Comparison of ENCODE assay signal across 1 cellular context in the genomic region with DNA sequence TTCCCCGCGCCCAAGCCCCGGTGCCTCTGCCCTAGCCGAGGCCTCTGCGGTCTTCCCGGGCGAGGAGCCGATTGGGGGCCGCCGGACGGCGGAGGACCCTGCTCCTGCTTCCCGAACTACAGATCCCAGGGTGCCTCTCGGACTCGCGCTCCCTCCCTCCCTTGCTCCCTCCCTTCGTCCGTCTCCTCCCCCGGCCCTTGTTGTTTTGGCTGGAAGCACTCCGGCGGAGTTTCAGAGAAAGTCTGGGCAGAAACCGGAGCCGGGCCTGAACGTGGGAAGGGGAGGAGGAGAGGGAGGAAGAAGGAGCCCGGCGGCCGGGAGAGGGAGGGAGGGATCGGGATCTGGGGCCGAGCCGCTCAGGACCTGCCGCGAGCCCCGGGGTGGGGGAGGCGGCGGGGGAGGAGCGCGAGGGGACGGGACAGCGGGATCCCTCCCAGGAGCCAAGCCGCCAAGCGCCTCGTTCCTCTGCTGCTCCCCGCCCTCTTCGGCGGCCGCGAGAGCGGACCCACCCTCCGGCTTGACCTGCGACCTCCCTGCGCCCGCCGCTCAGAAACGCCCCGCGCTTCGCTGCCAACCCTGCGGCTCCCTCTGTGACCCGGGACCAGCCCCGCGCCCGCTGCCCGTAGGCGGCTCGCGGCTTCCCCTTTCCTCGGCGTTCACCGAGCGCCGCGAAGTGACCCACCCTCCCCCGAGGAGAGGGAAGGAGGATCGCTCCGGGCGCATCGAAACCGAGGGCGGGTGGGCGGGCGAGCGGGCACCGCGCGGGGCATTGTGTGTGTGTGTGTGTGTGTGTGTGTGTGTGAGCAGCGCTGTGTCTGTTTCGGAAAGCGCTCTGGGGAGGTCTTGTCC.
TF ChIP-seq lines count a peak whose summit lies in the region.

No MANE protein-coding gene starts in this region.

TF ChIP-seq in endothelial cell of umbilical vein, 7 proteins besides CTCF, POLR2A, EP300 and RAD21:
- TF ChIP-seq FOS (IDR thresholded peaks at IDR 0.05; ENCODE audit: borderline replicate concordance, insufficient read depth, low read length) (no peak), POLR2AphosphoS5 (IDR thresholded peaks at IDR 0.05; ENCODE audit: insufficient read depth, low read depth, low read length) (no peak), EZH2 (IDR thresholded peaks at IDR 0.05; ENCODE audit: borderline replicate concordance, low read depth, low read length, severe bottlenecking) (no peak), JUN (IDR thresholded peaks at IDR 0.05; ENCODE audit: borderline replicate concordance, insufficient read depth, insufficient read length, low read depth) (no peak), GATA2 (IDR thresholded peaks at IDR 0.05; ENCODE audit: insufficient read depth, insufficient read length, low read depth, low read length) (no peak), MYC (IDR thresholded peaks at IDR 0.05; ENCODE audit: low read depth, low read length) (no peak)
- TF ChIP-seq, protein P1, sequence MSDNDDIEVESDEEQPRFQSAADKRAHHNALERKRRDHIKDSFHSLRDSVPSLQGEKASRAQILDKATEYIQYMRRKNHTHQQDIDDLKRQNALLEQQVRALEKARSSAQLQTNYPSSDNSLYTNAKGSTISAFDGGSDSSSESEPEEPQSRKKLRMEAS (IDR thresholded peaks at IDR 0.05; ENCODE audit: insufficient read depth, insufficient read length), result no peak
